Comparison of ENCODE assay signal across 8 cellular contexts in the genomic region with DNA sequence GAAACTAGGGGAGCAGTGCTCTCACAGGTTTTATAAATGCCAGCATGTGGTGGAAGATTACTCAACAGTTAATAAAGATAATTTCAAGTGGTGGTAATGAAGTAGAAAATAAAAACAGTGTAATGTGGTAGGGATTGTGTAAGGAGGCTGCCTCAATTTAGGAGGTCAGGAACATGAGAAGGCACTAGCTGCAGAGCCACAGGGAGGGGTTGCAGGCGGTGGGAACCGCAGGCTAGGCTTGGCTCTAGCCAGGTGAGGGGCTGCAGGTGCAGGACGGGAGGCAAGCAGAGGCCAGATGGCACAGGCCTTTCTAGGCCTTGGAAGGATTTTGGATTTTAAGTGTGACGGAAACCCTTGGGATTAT. TPM values are rescaled to one million over a fixed set of nuclear protein-coding genes. Genes with fewer than 3 reads are reported as not detected.
DNase-seq lines count a peak whose midpoint lies in the region; ATAC-seq, FAIRE-seq and TF ChIP-seq lines count a peak whose summit lies in the region.

No MANE protein-coding gene starts in this region.

- peaks cover 0 to 29% of the 10 kb centered on the region in 2 donors for H3K36me3 ChIP-seq in psoas muscle (ENCODE audit: insufficient read depth in 1 of 2, low read depth in 1 of 2)

- peak overlapping the region; percentile 100 for H3K4me3 Mint-ChIP-seq in activated CD4-positive, alpha-beta memory T cell treated with anti-CD3 and anti-CD28 coated beads, Interleukin-2, amount 10 ng/mL, durations not matched to agents 7 days and 5 days

- H3K4me3 ChIP-seq in psoas muscle = peak overlapping the region; percentile 92

- FAIRE-seq in D721Med (lab: Jason Lieb, UNC) = no peak

- peaks cover 5% of the 10 kb centered on the region for H3K9me3 Mint-ChIP-seq in activated CD4-positive, alpha-beta memory T cell treated with anti-CD3 and anti-CD28 coated beads, Interleukin-2, amount 10 ng/mL, durations not matched to agents 7 days and 5 days

- peak overlapping the region; percentile 96 for H3K27ac Mint-ChIP-seq in activated CD4-positive, alpha-beta memory T cell treated with anti-CD3 and anti-CD28 coated beads, Interleukin-2, amount 10 ng/mL, durations not matched to agents 7 days and 5 days

- H3K27me3 ChIP-seq in psoas muscle (ENCODE audit: insufficient read depth in 3 of 3, low read length in 2 of 3) = no peaks in the 10 kb centered on the region

- peaks cover 37% of the 10 kb centered on the region for H3K4me1 ChIP-seq in psoas muscle

- H3K36me3 Mint-ChIP-seq in activated CD4-positive, alpha-beta memory T cell treated with anti-CD3 and anti-CD28 coated beads, Interleukin-2, amount 10 ng/mL, durations not matched to agents 7 days and 5 days (ENCODE audit: low read depth) = peaks cover 39% of the 10 kb centered on the region

- DNase-seq in DMS79 (lab: John Stamatoyannopoulos, UW) (peak; percentile 4), LoVo (ENCODE audit: low spot score) (peak; percentile 24), Right ventricle myocardium superior (peak; percentile 35), psoas muscle (peak in 1 of 2 donors; percentile 50), D721Med (ENCODE audit: insufficient read length, low spot score) (no peak), GDM1 (lab: John Stamatoyannopoulos, UW) (no peak)
- no peak for DNase-seq in activated CD4-positive, alpha-beta memory T cell treated with anti-CD3 and anti-CD28 coated beads, Interleukin-2, amount 10 ng/mL, durations not matched to agents 7 days and 5 days

- H3K9me3 ChIP-seq in psoas muscle = no peaks in the 10 kb centered on the region

- TF ChIP-seq CTCF in psoas muscle (IDR thresholded peaks at IDR 0.05) (no peak), D721Med (IDR thresholded peaks at IDR 0.05; ENCODE audit: insufficient read depth, missing control alignments) (no peak)

- H3K27ac ChIP-seq in psoas muscle = peak overlapping the region; percentile 98

- ATAC-seq in GM21360 (IDR thresholded peaks at IDR 0.05; ENCODE audit: unreplicated experiment) (peak; percentile 20), Right ventricle myocardium superior (ENCODE audit: poor library complexity) (peak; percentile 20), psoas muscle (peak in 3 of 4 donors; percentile 42 to 58 (median 48))

- intact Hi-C loops in Right ventricle myocardium superior (cut with DNase I) (no loop called here), psoas muscle (cut with DNase I) (no loop called here)

- H3K27me3 Mint-ChIP-seq in activated CD4-positive, alpha-beta memory T cell treated with anti-CD3 and anti-CD28 coated beads, Interleukin-2, amount 10 ng/mL, durations not matched to agents 7 days and 5 days = no peaks in the 10 kb centered on the region

- 0 to 7% (median 4%) methylated on average over 4 of the region's 4 CpGs for WGBS in psoas muscle, 3 donors

- H3K4me1 Mint-ChIP-seq in activated CD4-positive, alpha-beta memory T cell treated with anti-CD3 and anti-CD28 coated beads, Interleukin-2, amount 10 ng/mL, durations not matched to agents 7 days and 5 days = peaks cover 48% of the 10 kb centered on the region

- POLR2A ChIA-PET in activated CD4-positive, alpha-beta memory T cell treated with anti-CD3 and anti-CD28 coated beads, Interleukin-2, amount 10 ng/mL, durations not matched to agents 7 days and 5 days (lab: Charles Lee) = interaction anchor here (0.6 to 2.7 kb wide), 6 partner anchors 10 to 327 kb away, joined by 3 to 14 read pairs (median 4); partner anchors contain the start of gene TMTC2

- CTCF ChIA-PET in activated CD4-positive, alpha-beta memory T cell treated with anti-CD3 and anti-CD28 coated beads, Interleukin-2, amount 10 ng/mL, durations not matched to agents 7 days and 5 days (lab: Charles Lee) = interaction anchor here (1.0 to 2.4 kb wide), 6 partner anchors 9 to 715 kb away, joined by 3 to 27 read pairs (median 4); partner anchors contain the start of gene TMTC2

RNA-seq across cellular contexts. Expression of gene METTL25, which starts 0.8 kb away (rescaled TPM):
- 1 to 10 TPM; 7.0 to 8.9 TPM for total RNA-seq in activated CD4-positive, alpha-beta memory T cell treated with anti-CD3 and anti-CD28 coated beads, Interleukin-2, amount 10 ng/mL, durations not matched to agents 7 days and 5 days
- total RNA-seq in Right ventricle myocardium superior (18.1 TPM), psoas muscle (10 to 100 TPM in 1 of 4 donors, 1 to 10 TPM in 3; 7.0 to 14.4 (median 8.9) TPM)
- 1 to 10 TPM; 2.2 to 3.5 (median 3.2) TPM for polyA plus RNA-seq in psoas muscle

RNA-seq across cellular contexts. Expression of gene CCDC59, which starts 0.9 kb away (rescaled TPM):
- 10 to 100 TPM; 48.3 to 50.4 TPM for total RNA-seq in activated CD4-positive, alpha-beta memory T cell treated with anti-CD3 and anti-CD28 coated beads, Interleukin-2, amount 10 ng/mL, durations not matched to agents 7 days and 5 days
- total RNA-seq in Right ventricle myocardium superior = 24.3 TPM
- 10 to 100 TPM; 33.6 to 43.0 (median 34.4) TPM for total RNA-seq in psoas muscle
- polyA plus RNA-seq in psoas muscle = 10 to 100 TPM; 62.3 to 72.2 (median 71.0) TPM

Comparison
In these comparisons a context has a peak if more than half of its experiments do, and no peak if none do; other contexts are left out.
1. DNase-seq: peak in DMS79 (single experiment), LoVo (single experiment) and Right ventricle myocardium superior (single experiment); none in activated CD4-positive, alpha-beta memory T cell treated with anti-CD3 and anti-CD28 coated beads, Interleukin-2, amount 10 ng/mL, durations not matched to agents 7 days and 5 days (single experiment), D721Med (single experiment) and GDM1 (single experiment).
2. Peak in every context shown above with its lines, with median percentiles within 50 percentile points of each other: ATAC-seq.